Comparison of ENCODE assay signal across 1 cellular context in the genomic region with DNA sequence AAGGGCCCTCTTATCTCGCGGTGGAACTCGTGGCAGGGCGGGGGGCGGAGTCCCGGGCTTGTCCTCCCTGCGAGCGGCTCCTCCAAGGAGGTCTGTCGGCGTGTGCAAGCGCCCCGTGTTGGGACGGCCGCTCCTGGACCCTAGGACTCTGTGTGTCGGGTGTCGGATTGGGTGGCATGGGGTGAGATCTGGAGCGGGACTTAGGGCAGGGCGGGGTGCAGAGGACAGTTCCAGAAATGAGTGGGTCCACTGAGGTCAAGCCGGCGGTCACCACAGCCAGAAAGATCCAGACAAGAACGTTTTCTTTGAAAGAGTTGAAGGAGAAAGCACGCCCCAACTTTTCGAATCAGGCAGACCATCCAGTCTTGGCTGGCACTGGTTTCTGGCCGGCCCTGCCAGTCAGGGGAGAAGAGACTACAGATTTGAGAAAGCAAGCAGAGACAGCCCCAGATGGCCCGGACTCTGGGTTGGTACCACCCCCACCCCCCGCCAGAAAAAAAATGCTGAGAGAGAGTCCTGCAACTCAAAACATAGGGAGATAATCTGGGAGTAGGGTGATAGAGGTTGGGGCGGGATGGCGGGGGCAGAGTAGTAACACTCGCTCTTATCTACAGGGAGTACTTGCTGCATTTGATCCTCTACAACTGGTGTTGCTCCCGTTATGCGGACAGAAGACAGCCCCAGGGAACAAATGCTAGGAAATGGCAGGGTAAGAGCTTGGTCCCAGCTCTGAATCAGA.
TF ChIP-seq lines count a peak whose summit lies in the region.

No MANE protein-coding gene starts in this region.

TF ChIP-seq in A549, 52 proteins besides CTCF, POLR2A, EP300 and RAD21 (continued from another document):
- TF ChIP-seq ELK1 (IDR thresholded peaks at IDR 0.05; ENCODE audit: low read depth, low read length): no peak
- TF ChIP-seq FOXS1 (CRISPR knock-in tag; IDR thresholded peaks at IDR 0.05): no peak
